ENCODE assay signal across 13 cellular contexts in genomic region chr14:93073366-93073722, GRCh38. TPM values are rescaled to one million over a fixed set of nuclear protein-coding genes. Genes with fewer than 3 reads are reported as not detected.
A peak's percentile ranks its signal among the peaks of the same experiment; 100 is the strongest.
DNase-seq lines count a peak whose midpoint lies in the region; ATAC-seq and TF ChIP-seq lines count a peak whose summit lies in the region.
"Had no signal": no experiment of that assay in that cellular context is flagged by ENCODE, and none has a peak within 500 bp of the region (broad histone marks: within the 10 kb centered on the region; RNA-seq: fewer than 3 reads in every experiment).

No MANE protein-coding gene starts in this region.

- no peaks in the 10 kb centered on the region for H3K36me3 ChIP-seq in liver (ENCODE audit: control insufficient read depth in 4 of 4, insufficient read depth in 3 of 4, low read depth in 1 of 4, low read length in 3 of 4)
- H3K36me3 ChIP-seq: thyroid gland had no signal

- H3K4me3 Mint-ChIP-seq in activated CD8-positive, alpha-beta T cell treated with anti-CD3 and anti-CD28 coated beads, Interleukin-2, amount 10 ng/mL, durations not matched to agents 7 days and 5 days, result peak overlapping the region; percentile 57
- H3K4me3 Mint-ChIP-seq: H9 had no signal

- DNase-seq in SIG-M5 treated with dmso at 0.1 percent for 504 hours (lab: John Stamatoyannopoulos, UW; ENCODE audit: unreplicated experiment), result peak; percentile 46
- DNase-seq in SIG-M5 (lab: John Stamatoyannopoulos, UW), result no peak
- DNase-seq in activated CD8-positive, alpha-beta T cell treated with anti-CD3 and anti-CD28 coated beads, Interleukin-2, amount 10 ng/mL, durations not matched to agents 7 days and 5 days, result no peak
- no peak for DNase-seq in DMS79 treated with DMSO at 0.1 percent for 48 hours (lab: John Stamatoyannopoulos, UW)
- DNase-seq in NCI-H226, result no peak
- DNase-seq: 8988T; activated CD4-positive, alpha-beta T cell treated with anti-CD3 and anti-CD28 coated beads, Interleukin-2, amount 50 U/mL, for 4 hours; H9; stimulated activated CD4-positive, alpha-beta T cell treated with anti-CD3 and anti-CD28 coated beads, Interleukin-4, amount 100 ng/mL, for 24 hours; thyroid gland had no signal

- H3K4me3 ChIP-seq in liver (ENCODE audit: low read depth in 1 of 3, low read length in 3 of 3), result no peak overlapping the region
- H3K4me3 ChIP-seq: thyroid gland had no signal

- H3K9me3 Mint-ChIP-seq in activated CD8-positive, alpha-beta T cell treated with anti-CD3 and anti-CD28 coated beads, Interleukin-2, amount 10 ng/mL, durations not matched to agents 7 days and 5 days (ENCODE audit: insufficient read depth), result no peaks in the 10 kb centered on the region
- H3K9me3 Mint-ChIP-seq: H9 had no signal

- no peaks in the 10 kb centered on the region for H3K9me3 ChIP-seq in liver (ENCODE audit: control insufficient read depth in 4 of 4, low read length in 3 of 4)
- H3K9me3 ChIP-seq: thyroid gland had no signal

- H3K27me3 Mint-ChIP-seq in activated CD8-positive, alpha-beta T cell treated with anti-CD3 and anti-CD28 coated beads, Interleukin-2, amount 10 ng/mL, durations not matched to agents 7 days and 5 days (ENCODE audit: low read depth), result no peaks in the 10 kb centered on the region

- H3K4me1 ChIP-seq in liver (ENCODE audit: control insufficient read depth in 4 of 4, insufficient read depth in 4 of 4, low read length in 3 of 4), result peaks cover 6 to 20% (median 14%) of the 10 kb centered on the region in 4 donors

- no peak for TF ChIP-seq CTCF in liver (IDR thresholded peaks at IDR 0.05; ENCODE audit: low read depth, low read length, missing input control)

- TF ChIP-seq RAD21 in liver (IDR thresholded peaks at IDR 0.05), result no peak

- CTCF ChIA-PET in activated CD8-positive, alpha-beta T cell treated with anti-CD3 and anti-CD28 coated beads, Interleukin-2, amount 10 ng/mL, durations not matched to agents 7 days and 5 days (lab: Charles Lee), result interaction anchor here (1.3 to 1.6 kb wide), 3 partner anchors 11 to 40 kb away, joined by 3 to 4 read pairs (median 3); no protein-coding TSS in a partner anchor

- no peak for ATAC-seq in activated CD8-positive, alpha-beta T cell treated with anti-CD3 and anti-CD28 coated beads, Interleukin-2, amount 10 ng/mL, durations not matched to agents 7 days and 5 days
- no peak for ATAC-seq in GM18867 (IDR thresholded peaks at IDR 0.05; ENCODE audit: unreplicated experiment)

- H3K9ac ChIP-seq in liver (ENCODE audit: low read depth in 1 of 2, low read length in 2 of 2), result no peak overlapping the region

- H3K27ac ChIP-seq in liver (ENCODE audit: low read depth in 1 of 2, low read length in 2 of 2) (peak overlapping the region; percentile 62 to 77), temporal lobe (ENCODE audit: low read depth, low read length) (peak overlapping the region; percentile 19)

- 55% methylated on average over 5 of the region's 5 CpGs for WGBS in liver

- peak overlapping the region; percentile 82 for H3K27ac Mint-ChIP-seq in activated CD8-positive, alpha-beta T cell treated with anti-CD3 and anti-CD28 coated beads, Interleukin-2, amount 10 ng/mL, durations not matched to agents 7 days and 5 days

- H3K4me1 Mint-ChIP-seq in activated CD8-positive, alpha-beta T cell treated with anti-CD3 and anti-CD28 coated beads, Interleukin-2, amount 10 ng/mL, durations not matched to agents 7 days and 5 days (ENCODE audit: low read depth), result peaks cover 86% of the 10 kb centered on the region

- H3K27me3 ChIP-seq in liver (ENCODE audit: control insufficient read depth in 4 of 4, insufficient read depth in 4 of 4, low read length in 3 of 4), result no peaks in the 10 kb centered on the region
- H3K27me3 ChIP-seq: thyroid gland had no signal

- POLR2A ChIA-PET in activated CD8-positive, alpha-beta T cell treated with anti-CD3 and anti-CD28 coated beads, Interleukin-2, amount 10 ng/mL, durations not matched to agents 7 days and 5 days (lab: Charles Lee), result no interaction called here

- peaks cover 37% of the 10 kb centered on the region for H3K36me3 Mint-ChIP-seq in activated CD8-positive, alpha-beta T cell treated with anti-CD3 and anti-CD28 coated beads, Interleukin-2, amount 10 ng/mL, durations not matched to agents 7 days and 5 days (ENCODE audit: low read depth)

TF ChIP-seq in liver, 16 proteins besides CTCF, POLR2A, EP300 and RAD21:
- TF ChIP-seq, protein P1, sequence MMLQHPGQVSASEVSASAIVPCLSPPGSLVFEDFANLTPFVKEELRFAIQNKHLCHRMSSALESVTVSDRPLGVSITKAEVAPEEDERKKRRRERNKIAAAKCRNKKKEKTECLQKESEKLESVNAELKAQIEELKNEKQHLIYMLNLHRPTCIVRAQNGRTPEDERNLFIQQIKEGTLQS (IDR thresholded peaks at IDR 0.05), result no peak
- TF ChIP-seq EGR1 (IDR thresholded peaks at IDR 0.05; ENCODE audit: low read depth in 2 of 2) (no peak), FOXA2 (IDR thresholded peaks at IDR 0.05) (no peak), NR2F2 (IDR thresholded peaks at IDR 0.05) (peak; percentile 75), REST (IDR thresholded peaks at IDR 0.05) (no peak), HNF4G (IDR thresholded peaks at IDR 0.05) (no peak), SP1 (IDR thresholded peaks at IDR 0.05) (no peak), RXRA (IDR thresholded peaks at IDR 0.05) (peak in 1 of 2 donors; percentile 10)
TF ChIP-seq in liver: peak in this region for 2.

RNA-seq across cellular contexts. Expression of gene ITPK1, which starts 42.4 kb away (rescaled TPM):
- 100 to 1,000 TPM; 103 to 107 TPM for total RNA-seq in activated CD8-positive, alpha-beta T cell treated with anti-CD3 and anti-CD28 coated beads, Interleukin-2, amount 10 ng/mL, durations not matched to agents 7 days and 5 days
- total RNA-seq in liver, result 10 to 100 TPM in 1 of 2 donors, 1 to 10 TPM in 1; 9.0 to 41.2 TPM
- 10 to 100 TPM in 1 of 2 donors, 1 to 10 TPM in 1; 9.4 to 31.3 TPM for polyA plus RNA-seq in liver
- total RNA-seq in temporal lobe, result 23.1 TPM
